10 cellular contexts compared by ENCODE assay signal in the genomic region with DNA sequence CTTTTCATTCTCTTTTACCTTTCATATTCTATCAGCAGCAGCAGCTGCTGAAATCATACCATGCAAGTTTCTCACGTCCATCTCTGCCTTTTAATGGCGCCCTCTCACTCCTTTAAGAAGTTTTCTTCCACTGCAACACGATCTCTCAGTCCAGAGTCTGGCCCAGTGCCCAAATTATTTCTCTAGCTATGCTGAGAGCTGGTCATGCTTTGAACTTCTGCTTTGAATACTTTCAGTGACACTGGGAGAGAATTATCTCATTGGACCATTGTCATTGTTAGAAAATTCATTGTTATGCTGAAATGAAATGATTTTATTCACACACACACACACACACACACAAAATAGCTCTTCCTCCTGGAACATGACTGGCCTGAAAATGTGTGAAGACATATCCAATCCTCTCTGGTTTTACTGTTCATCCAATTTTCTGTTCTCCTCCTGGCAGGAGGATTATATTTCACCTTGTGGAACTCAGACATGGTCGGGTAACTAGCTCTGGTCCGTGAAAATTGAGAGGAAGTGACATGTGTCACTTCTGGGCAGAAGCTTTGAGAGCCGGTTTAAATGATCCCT. TPM values are rescaled to one million over a fixed set of nuclear protein-coding genes. Genes with fewer than 3 reads are reported as not detected.
DNase-seq lines count a peak whose midpoint lies in the region; ATAC-seq and TF ChIP-seq lines count a peak whose summit lies in the region.
"Had no signal": no experiment of that assay in that cellular context is flagged by ENCODE, and none has a peak within 500 bp of the region (broad histone marks: within the 10 kb centered on the region; RNA-seq: fewer than 3 reads in every experiment).

No MANE protein-coding gene starts in this region.

- H3K36me3 ChIP-seq in cardiac muscle cell, result no peaks in the 10 kb centered on the region
- H3K36me3 ChIP-seq in gastroesophageal sphincter, result no peaks in the 10 kb centered on the region

- peak overlapping the region; percentile 35 for H3K27ac Mint-ChIP-seq in type B pancreatic cell

- ATAC-seq in gastroesophageal sphincter, result no peak

- DNase-seq in cardiac muscle cell (ENCODE audit: low read depth in 1 of 2, low spot score in 1 of 2) (peak; percentile 10 to 34), cardiac septum (ENCODE audit: low spot score) (no peak), OCI-M1 (lab: John Stamatoyannopoulos, UW) (peak; percentile 65), type B pancreatic cell (ENCODE audit: extremely low spot score, unreplicated experiment) (no peak), GM19240 (ENCODE audit: insufficient read length, low spot score) (no peak), GM13977 (ENCODE audit: low spot score) (no peak)
- no peak for DNase-seq in stimulated activated naive CD4-positive, alpha-beta T cell treated with Interleukin-2 at 50 U/mL for 16 hours (lab: John Stamatoyannopoulos, UW)
- DNase-seq: CD4-positive, CD25-positive, alpha-beta regulatory T cell; mesendoderm had no signal

- H3K4me1 Mint-ChIP-seq in type B pancreatic cell (ENCODE audit: unreplicated experiment), result peaks cover 13% of the 10 kb centered on the region

- intact Hi-C loops in cardiac septum (cut with DNase I), result no loop called here

- TF ChIP-seq CTCF in cardiac muscle cell (IDR thresholded peaks at IDR 0.05; ENCODE audit: low read depth, low read length) (no peak), gastroesophageal sphincter (IDR thresholded peaks at IDR 0.05) (no peak), type B pancreatic cell (conservative IDR thresholded peaks at IDR 0.05) (no peak), GM13977 (IDR thresholded peaks at IDR 0.05; ENCODE audit: extremely low read depth, insufficient read depth, missing control alignments) (no peak)

- no peaks in the 10 kb centered on the region for H3K36me3 Mint-ChIP-seq in type B pancreatic cell
- H3K36me3 Mint-ChIP-seq: CD4-positive, CD25-positive, alpha-beta regulatory T cell had no signal

- no peaks in the 10 kb centered on the region for H3K27me3 Mint-ChIP-seq in type B pancreatic cell

- H3K9me3 ChIP-seq in cardiac muscle cell (ENCODE audit: low read depth) (no peaks in the 10 kb centered on the region), gastroesophageal sphincter (no peaks in the 10 kb centered on the region)

- H3K4me3 Mint-ChIP-seq in type B pancreatic cell, result no peak overlapping the region

- H3K27me3 ChIP-seq in cardiac muscle cell, result no peaks in the 10 kb centered on the region
- no peaks in the 10 kb centered on the region for H3K27me3 ChIP-seq in gastroesophageal sphincter

- H3K4me1 ChIP-seq in cardiac muscle cell (ENCODE audit: low read depth) (no peaks in the 10 kb centered on the region), gastroesophageal sphincter (peaks cover 0 to 35% (median 5%) of the 10 kb centered on the region in 3 donors)

- 59 to 64% methylated on average over 4 to 6 of the region's 6 CpGs for WGBS in gastroesophageal sphincter (ENCODE audit: low coverage in 1 of 2), 2 donors

- H3K27ac ChIP-seq in cardiac muscle cell, result peak overlapping the region; percentile 74
- H3K27ac ChIP-seq in gastroesophageal sphincter, result peak overlapping the region; percentile 89 to 99 (median 92)

- in situ Hi-C loops in GM13977 (cut with MboI; ENCODE audit: low pct_unique_long_range_greater_than_20kb, low sequenced_read_pairs, unreplicated experiment), result loop anchor here (25.0 kb wide), 1 partner anchor 305 kb away; no protein-coding TSS in a partner anchor

- TF ChIP-seq POLR2A in gastroesophageal sphincter (IDR thresholded peaks at IDR 0.05), result no peak

- no peaks in the 10 kb centered on the region for H3K9me3 Mint-ChIP-seq in type B pancreatic cell
- H3K9me3 Mint-ChIP-seq: CD4-positive, CD25-positive, alpha-beta regulatory T cell had no signal

- H3K4me3 ChIP-seq in cardiac muscle cell (no peak overlapping the region), gastroesophageal sphincter (no peak overlapping the region)

- TF ChIP-seq EP300 in gastroesophageal sphincter (IDR thresholded peaks at IDR 0.05), result no peak

RNA-seq across cellular contexts. Expression of gene PDHA1, which starts 1.3 kb away (rescaled TPM):
- total RNA-seq in cardiac muscle cell (243 and 257 TPM in 2 replicates), cardiac septum (898 TPM), gastroesophageal sphincter (100 to 1,000 TPM in 2 of 4 donors, 10 to 100 TPM in 2; 74.2 to 186 (median 117) TPM), type B pancreatic cell (ENCODE audit: low replicate concordance) (244 and 257 TPM in 2 replicates)
- polyA plus RNA-seq in cardiac muscle cell, result 689 and 777 TPM in 2 replicates

Comparison
In these comparisons a context has a peak if more than half of its experiments do, and no peak if none do; other contexts are left out.
1. DNase-seq: peak in cardiac muscle cell (2 of 2) and OCI-M1 (single experiment); none in cardiac septum (single experiment), type B pancreatic cell (single experiment), GM19240 (single experiment), GM13977 (single experiment) and stimulated activated naive CD4-positive, alpha-beta T cell treated with Interleukin-2 at 50 U/mL for 16 hours (single experiment).